In genomic region chr10:69004821-69005220, GRCh38 we compare ENCODE assay signal across 8 cellular contexts. TPM values are rescaled to one million over a fixed set of nuclear protein-coding genes. Genes with fewer than 3 reads are reported as not detected.
DNase-seq lines count a peak whose midpoint lies in the region; ATAC-seq, FAIRE-seq and TF ChIP-seq lines count a peak whose summit lies in the region.

No MANE protein-coding gene starts in this region.

- DNase-seq in Right ventricle myocardium inferior (ENCODE audit: missing footprints) (no peak), cardiac septum (ENCODE audit: low spot score) (no peak), RCC 7860 (ENCODE audit: low spot score) (peak; percentile 52), erythroblast (lab: John Stamatoyannopoulos, UW) (peak; percentile 48 to 55), pons (ENCODE audit: low spot score) (peak; percentile 61), NK-92 (lab: John Stamatoyannopoulos, UW; ENCODE audit: unreplicated experiment) (no peak)
- no peak for DNase-seq in activated T-cell treated with anti-CD3 and anti-CD28 coated beads, Interleukin-2, amount 50 U/mL, for 48 hours

- ATAC-seq in Right ventricle myocardium inferior: peak; percentile 31
- ATAC-seq in HG02623 (IDR thresholded peaks at IDR 0.05; ENCODE audit: unreplicated experiment): no peak

- FAIRE-seq in RCC 7860 (lab: Jason Lieb, UNC): peak; percentile 72

- no peak for TF ChIP-seq POLR2A in erythroblast (IDR thresholded peaks at IDR 0.05; ENCODE audit: low read length)

- intact Hi-C loops in Right ventricle myocardium inferior (cut with DNase I): loop anchor here (1.0 kb wide), 1 partner anchor 88 kb away; no protein-coding TSS in a partner anchor
- intact Hi-C loops in cardiac septum (cut with DNase I): loop anchor here (10.0 kb wide), 1 partner anchor 180 kb away; the partner anchor contains the start of gene SUPV3L1

RNA-seq across cellular contexts. Expression of gene KIFBP, which starts 16.2 kb away (rescaled TPM):
- total RNA-seq in Right ventricle myocardium inferior (52.2 TPM), cardiac septum (54.9 TPM)

RNA-seq across cellular contexts. Expression of gene DDX21, which starts 48.9 kb away (rescaled TPM):
- total RNA-seq in Right ventricle myocardium inferior (19.6 TPM), cardiac septum (31.0 TPM)

Comparison
In these comparisons a context has a peak if more than half of its experiments do, and no peak if none do; other contexts are left out.
1. DNase-seq: peak in RCC 7860 (single experiment), erythroblast (2 of 2) and pons (single experiment); none in Right ventricle myocardium inferior (single experiment), cardiac septum (single experiment), NK-92 (single experiment) and activated T-cell treated with anti-CD3 and anti-CD28 coated beads, Interleukin-2, amount 50 U/mL, for 48 hours (0 of 2).